ENCODE assay signal across 8 cellular contexts in the genomic region with DNA sequence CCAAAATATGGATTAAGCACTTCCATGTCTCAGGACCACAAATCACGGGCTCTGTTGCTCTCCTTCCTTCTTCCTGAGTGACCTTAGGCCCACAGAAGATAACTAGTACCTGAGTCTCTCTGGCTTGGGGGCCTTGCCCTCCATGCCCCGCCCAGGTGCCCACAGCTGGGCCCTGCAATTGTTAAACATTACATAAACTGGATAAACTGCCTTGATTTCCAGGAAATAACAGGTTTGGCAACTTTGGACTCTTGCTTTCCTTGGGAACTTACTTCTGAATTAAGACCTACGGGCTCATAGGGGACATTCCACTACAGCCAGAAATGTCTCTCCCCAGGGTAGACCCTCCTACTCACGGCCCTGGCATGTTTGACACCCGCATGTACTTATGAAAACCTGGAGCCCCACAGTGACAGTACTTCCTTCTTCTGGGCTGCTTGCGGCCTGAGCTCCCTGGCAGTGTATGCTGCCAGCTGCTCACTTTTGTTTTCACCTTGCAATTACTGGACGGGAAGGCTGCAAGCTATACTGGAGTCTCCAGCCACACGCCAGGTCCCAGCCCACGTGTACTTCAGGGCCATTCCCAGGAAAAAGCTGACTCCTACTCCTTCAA. TPM values are rescaled to one million over a fixed set of nuclear protein-coding genes. Genes with fewer than 3 reads are reported as not detected.
DNase-seq lines count a peak whose midpoint lies in the region; ATAC-seq, FAIRE-seq and TF ChIP-seq lines count a peak whose summit lies in the region.

No MANE protein-coding gene starts in this region.

- H3K27me3 ChIP-seq in RWPE2 (ENCODE audit: insufficient read depth, poor library complexity, severe bottlenecking) (no peaks in the 10 kb centered on the region), H9 (ENCODE audit: insufficient read depth, low read length) (no peaks in the 10 kb centered on the region)

- no peak overlapping the region for H2BK120ac ChIP-seq in H9 (ENCODE audit: low read depth, low read length, poor library complexity, severe bottlenecking)

- no peak overlapping the region for H3K4me3 ChIP-seq in A549
- no peak overlapping the region for H3K4me3 ChIP-seq in RWPE2 (ENCODE audit: severe bottlenecking)

- CTCF ChIA-PET in A549 (lab: Yijun Ruan, JAX) = interaction anchor here (0.7 to 7.8 kb wide), 9 partner anchors 10 to 249 kb away, joined by 3 to 101 read pairs (median 3); no protein-coding TSS in a partner anchor

- no peak overlapping the region for H3T11ph ChIP-seq in H9 (ENCODE audit: low read length)

- H3K79me1 ChIP-seq in H9 (ENCODE audit: insufficient read depth, low read depth, low read length, poor library complexity, severe bottlenecking) = peaks cover 7% of the 10 kb centered on the region

- no peak overlapping the region for H2AK5ac ChIP-seq in H9 (ENCODE audit: insufficient read length, low read length)

- no peak overlapping the region for H2AFZ ChIP-seq in H9 (ENCODE audit: low read length)

- H3K27ac ChIP-seq in A549 (peak overlapping the region; percentile 2 to 26; a peak in 3 of 6 replicates), RWPE2 (ENCODE audit: poor library complexity, severe bottlenecking) (peak overlapping the region; percentile 75), H9 (ENCODE audit: insufficient read length, low read depth, low read length) (no peak overlapping the region)

- FAIRE-seq in A549 (lab: Jason Lieb, UNC) = no peak

- H3K4me1 ChIP-seq in A549 (peaks cover 17% of the 10 kb centered on the region), RWPE2 (ENCODE audit: insufficient read depth, poor library complexity, severe bottlenecking) (peaks cover 35% of the 10 kb centered on the region), H9 (ENCODE audit: insufficient read depth, low read length) (peaks cover 5% of the 10 kb centered on the region)

- H2BK15ac ChIP-seq in H9 (ENCODE audit: low read depth, low read length) = no peak overlapping the region

- 84% methylated on average over 9 of the region's 9 CpGs for WGBS in A549 (ENCODE audit: missing lambda C conversion rate)
- no CpG with 5 or more reads among the region's 9 CpGs for WGBS in H9 (ENCODE audit: extremely low coverage, insufficient read length, low lambda C conversion rate)

- no peak overlapping the region for H3K4me3 Mint-ChIP-seq in H9

- no peak overlapping the region for H2BK5ac ChIP-seq in H9 (ENCODE audit: insufficient read length, low read length)

- H2BK12ac ChIP-seq in H9 (ENCODE audit: insufficient read length, low read depth, low read length) = no peak overlapping the region

- H3K4ac ChIP-seq in H9 (ENCODE audit: low read depth, low read length) = no peak overlapping the region

- no peak overlapping the region for H3K9ac ChIP-seq in H9 (ENCODE audit: extremely low read depth, insufficient read length, low read length)

- TF ChIP-seq RAD21 in A549 (conservative IDR thresholded peaks at IDR 0.05 in 1 of 2, IDR thresholded peaks at IDR 0.05 in 1 of 2) = no peak

- DNase-seq in A549 (ENCODE audit: low read depth in 1 of 2, low spot score in 1 of 2) (no peak), RWPE2 (ENCODE audit: low spot score) (no peak), H9 (no peak), DMS79 (lab: John Stamatoyannopoulos, UW) (no peak)
- peak; percentile 54 for DNase-seq in stimulated activated naive CD8-positive, alpha-beta T cell treated with anti-CD3 and anti-CD28 coated beads, Interleukin-15, Interleukin-2, amounts not matched to agents 100 U/mL and 50 U/mL, for 24 hours

- no peak overlapping the region for H3K14ac ChIP-seq in H9 (ENCODE audit: insufficient read depth, low read length)

- no peak for TF ChIP-seq EP300 in A549 (IDR thresholded peaks at IDR 0.05)

- no peak overlapping the region for H3K18ac ChIP-seq in H9 (ENCODE audit: insufficient read length, low read depth, low read length)

- H2BK20ac ChIP-seq in H9 (ENCODE audit: low read depth, low read length, poor library complexity, severe bottlenecking) = no peak overlapping the region

- peaks cover 4% of the 10 kb centered on the region for H3K23me2 ChIP-seq in H9 (ENCODE audit: insufficient read length, low read depth, low read length, poor library complexity, severe bottlenecking)

- H3K9me3 Mint-ChIP-seq in H9 = no peaks in the 10 kb centered on the region

- peaks cover 2% of the 10 kb centered on the region; the same call in 1 of the 2 replicates for H3K79me2 ChIP-seq in H9 (ENCODE audit: insufficient read depth, low read length)

- no peak for TF ChIP-seq POLR2A in A549 (IDR thresholded peaks at IDR 0.05; ENCODE audit: low read length)

- H3K9me3 ChIP-seq in A549 (no peaks in the 10 kb centered on the region), RWPE2 (ENCODE audit: severe bottlenecking) (no peaks in the 10 kb centered on the region), H9 (ENCODE audit: control insufficient read depth, low read depth, low read length) (no peaks in the 10 kb centered on the region)

- H3K23ac ChIP-seq in H9 (ENCODE audit: insufficient read length, low read depth, low read length) = no peak overlapping the region

- TF ChIP-seq CTCF in A549 (IDR thresholded peaks at IDR 0.05) = no peak
- no peak for TF ChIP-seq CTCF in RWPE2 (IDR thresholded peaks at IDR 0.05; ENCODE audit: poor library complexity, severe bottlenecking)
- TF ChIP-seq CTCF in H9 (conservative IDR thresholded peaks at IDR 0.05) = no peak

- POLR2A ChIA-PET in A549 (lab: Yijun Ruan, JAX) = interaction anchor here (0.6 to 0.8 kb wide), 2 partner anchors 11 to 779 kb away, joined by 3 read pairs; no protein-coding TSS in a partner anchor

- peaks cover 25 to 33% of the 10 kb centered on the region in 2 experiments for H3K4me1 Mint-ChIP-seq in H9

- H3K36me3 ChIP-seq in RWPE2 (ENCODE audit: low read depth) = peaks cover 6% of the 10 kb centered on the region

- no peak overlapping the region for H4K91ac ChIP-seq in H9 (ENCODE audit: insufficient read length, low read depth, low read length)

- H3K56ac ChIP-seq in H9 (ENCODE audit: insufficient read length, low read depth, low read length) = no peak overlapping the region

- ATAC-seq in A549 (no peak), GM18909 (IDR thresholded peaks at IDR 0.05; ENCODE audit: poor library complexity, unreplicated experiment) (peak; percentile 18), RWPE2 (ENCODE audit: low read depth) (no peak), esophagus mucosa (peak; percentile 8), GM21576 (IDR thresholded peaks at IDR 0.05; ENCODE audit: unreplicated experiment) (no peak)
- ATAC-seq in stimulated activated naive CD8-positive, alpha-beta T cell treated with anti-CD3 and anti-CD28 coated beads, Interleukin-15, Interleukin-2, amounts not matched to agents 100 U/mL and 50 U/mL, for 24 hours = no peak

- no peaks in the 10 kb centered on the region for H3K27me3 Mint-ChIP-seq in H9 (ENCODE audit: low read depth)

- no peak overlapping the region for H4K8ac ChIP-seq in H9 (replicated peaks; ENCODE audit: insufficient read length, low read depth, low read length)

- no peak overlapping the region; a peak in 2 of 7 replicates for H3K27ac Mint-ChIP-seq in H9

- H4K5ac ChIP-seq in H9 (ENCODE audit: insufficient read length, low read depth, low read length) = no peak overlapping the region

- H3K4me2 ChIP-seq in A549 (no peak overlapping the region), H9 (ENCODE audit: insufficient read depth, insufficient read length, low read length) (no peak overlapping the region)

- H3K36me3 Mint-ChIP-seq in H9 (ENCODE audit: insufficient read depth in 1 of 3, low read depth in 3 of 3) = peaks cover 2% of the 10 kb centered on the region in 3 experiments; a peak in 5 of 7 replicates

- H4K20me1 ChIP-seq in H9 (ENCODE audit: control insufficient read depth, insufficient read depth, insufficient read length) = no peaks in the 10 kb centered on the region

TF ChIP-seq in A549, 52 proteins besides CTCF, POLR2A, EP300 and RAD21:
- no peak for TF ChIP-seq HOXA7 (CRISPR knock-in tag; IDR thresholded peaks at IDR 0.05)
- TF ChIP-seq CHD4 (IDR thresholded peaks at IDR 0.05; ENCODE audit: borderline replicate concordance) = no peak
- TF ChIP-seq MYC (IDR thresholded peaks at IDR 0.05; ENCODE audit: borderline replicate concordance, low read length) = no peak
- TF ChIP-seq HDAC2 (IDR thresholded peaks at IDR 0.05) = no peak

RNA-seq across cellular contexts. Expression of a gene that starts 2.3 kb away (rescaled TPM):
- polyA plus RNA-seq in A549 (2011; rRNA removed) (13.8 and 21.5 TPM in 2 replicates), A549 (2017; fragmentation: RNase III; extraction: RNeasy Plus Mini Kit Qiagen cat#74134 plus additional on column Dnase treatment) (11.4 to 12.9 TPM (median 12.8 TPM) in 3 replicates)
- 25.8 and 37.7 TPM in 2 replicates for polyA plus RNA-seq in A549 (2012; cell fraction: cytosol; rRNA removed)
- 22.8 and 37.0 TPM in 2 replicates for polyA plus RNA-seq in A549 (2012; cell fraction: nucleus; rRNA removed)
- polyA minus RNA-seq in A549 (2011; rRNA and poly(A)+ RNA removed) = 7.6 and 8.8 TPM in 2 replicates
- total RNA-seq in esophagus mucosa (86.9 TPM), H9 (2021) (25.8 and 26.7 TPM in 2 replicates)

RNA-seq across cellular contexts. Expression of a gene that starts 22.5 kb away (rescaled TPM):
- polyA plus RNA-seq in A549 (2011; rRNA removed) (7.2 and 8.2 TPM in 2 replicates), A549 (2017; fragmentation: RNase III; extraction: RNeasy Plus Mini Kit Qiagen cat#74134 plus additional on column Dnase treatment) (6.6 to 8.5 TPM (median 8.1 TPM) in 3 replicates)
- 5.1 and 6.1 TPM in 2 replicates for polyA plus RNA-seq in A549 (2012; cell fraction: cytosol; rRNA removed)
- polyA plus RNA-seq in A549 (2012; cell fraction: nucleus; rRNA removed) = 5.8 and 6.8 TPM in 2 replicates
- polyA minus RNA-seq in A549 (2011; rRNA and poly(A)+ RNA removed) = 8.3 and 16.6 TPM in 2 replicates
- total RNA-seq in esophagus mucosa (0.32 TPM), H9 (2021) (7.7 and 9.9 TPM in 2 replicates)

RNA-seq across cellular contexts. Expression of a gene that starts 45.2 kb away (rescaled TPM):
- polyA plus RNA-seq in A549 (2011; rRNA removed) (0.57 and 0.86 TPM in 2 replicates), A549 (2017; fragmentation: RNase III; extraction: RNeasy Plus Mini Kit Qiagen cat#74134 plus additional on column Dnase treatment) (0.88 to 1.7 TPM (median 1.0 TPM) in 3 replicates)
- 1.5 and 2.2 TPM in 2 replicates for polyA plus RNA-seq in A549 (2012; cell fraction: cytosol; rRNA removed)
- polyA plus RNA-seq in A549 (2012; cell fraction: nucleus; rRNA removed) = 12.3 and 14.6 TPM in 2 replicates
- polyA minus RNA-seq in A549 (2011; rRNA and poly(A)+ RNA removed) = 3.3 and 5.0 TPM in 2 replicates
- total RNA-seq in esophagus mucosa (1.6 TPM), H9 (2021) (2.2 and 3.2 TPM in 2 replicates)

Comparison
In these comparisons a context has a peak if more than half of its experiments do, and no peak if none do; other contexts are left out.
1. ATAC-seq: peak in GM18909 (single experiment) and esophagus mucosa (single experiment); none in A549 (0 of 2), RWPE2 (single experiment), stimulated activated naive CD8-positive, alpha-beta T cell treated with anti-CD3 and anti-CD28 coated beads, Interleukin-15, Interleukin-2, amounts not matched to agents 100 U/mL and 50 U/mL, for 24 hours (single experiment) and GM21576 (single experiment).